17 cellular contexts compared by ENCODE assay signal in the genomic region with DNA sequence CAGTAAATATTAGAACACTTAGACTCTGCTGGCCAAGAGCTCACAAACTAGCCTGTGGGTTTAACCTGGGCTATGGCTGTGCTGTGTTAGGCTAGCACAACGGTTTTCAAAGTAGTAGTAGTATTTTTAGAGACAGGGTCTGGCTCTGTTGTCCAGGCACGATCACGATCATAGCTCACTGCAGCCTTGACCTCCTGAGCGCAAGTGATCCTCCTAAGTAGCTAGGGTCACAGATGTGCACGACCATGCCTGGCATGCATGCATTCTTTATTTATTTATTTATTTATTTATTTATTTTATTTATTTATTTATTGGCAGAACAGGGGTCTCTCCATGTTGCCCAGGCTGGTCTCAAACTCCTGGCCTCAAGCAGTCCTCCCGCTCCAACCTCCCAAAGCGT. TPM values are rescaled to one million over a fixed set of nuclear protein-coding genes. Genes with fewer than 3 reads are reported as not detected.
A peak's percentile ranks its signal among the peaks of the same experiment; 100 is the strongest.
DNase-seq lines count a peak whose midpoint lies in the region; ATAC-seq and TF ChIP-seq lines count a peak whose summit lies in the region.
"Had no signal": no experiment of that assay in that cellular context is flagged by ENCODE, and none has a peak within 500 bp of the region (broad histone marks: within the 10 kb centered on the region; RNA-seq: fewer than 3 reads in every experiment).

No MANE protein-coding gene starts in this region.

- POLR2A ChIA-PET in activated CD4-positive, alpha-beta memory T cell treated with anti-CD3 and anti-CD28 coated beads for 36 hours (lab: Charles Lee): interaction anchor here (0.6 to 1.9 kb wide), 4 partner anchors 9 to 236 kb away, joined by 3 to 12 read pairs (median 5); a partner anchor contains a TSS
- POLR2A ChIA-PET in activated CD4-positive, alpha-beta memory T cell treated with anti-CD3 and anti-CD28 coated beads, Interleukin-2, amount 10 ng/mL, durations not matched to agents 7 days and 5 days (lab: Charles Lee): interaction anchor here (0.9 to 7.7 kb wide), 7 partner anchors 8 to 149 kb away, joined by 3 to 78 read pairs (median 5); a partner anchor contains a TSS
- POLR2A ChIA-PET in CD4-positive, alpha-beta T cell (lab: Charles Lee): interaction anchor here (0.6 to 3.1 kb wide), 9 partner anchors 9 to 421 kb away, joined by 3 to 35 read pairs (median 4); a partner anchor contains a TSS
- POLR2A ChIA-PET in WTC11 (lab: Charles Lee): interaction anchor here (0.6 to 2.3 kb wide), 2 partner anchors 15 to 17 kb away, joined by 3 to 7 read pairs; no protein-coding TSS in a partner anchor

- no peaks in the 10 kb centered on the region for H3K27me3 Mint-ChIP-seq in activated CD4-positive, alpha-beta memory T cell treated with anti-CD3 and anti-CD28 coated beads for 36 hours
- no peaks in the 10 kb centered on the region for H3K27me3 Mint-ChIP-seq in activated CD4-positive, alpha-beta memory T cell treated with anti-CD3 and anti-CD28 coated beads, Interleukin-2, amount 10 ng/mL, durations not matched to agents 7 days and 5 days
- H3K27me3 Mint-ChIP-seq in CD4-positive, alpha-beta T cell: no peaks in the 10 kb centered on the region
- H3K27me3 Mint-ChIP-seq in WTC11 (ENCODE audit: low read depth): no peaks in the 10 kb centered on the region
- H3K27me3 Mint-ChIP-seq in stimulated activated naive B cell treated with anti-CD40 and anti-IgM and Interleukin-4, amounts not matched to agents 10 μg/mL and 1 μg/mL and 100 μg/mL, for 72 hours: no peaks in the 10 kb centered on the region
- H3K27me3 Mint-ChIP-seq: memory B cell, naive B cell had no signal

- H3K27ac Mint-ChIP-seq in activated CD4-positive, alpha-beta memory T cell treated with anti-CD3 and anti-CD28 coated beads for 36 hours: peak overlapping the region; percentile 75
- H3K27ac Mint-ChIP-seq in activated CD4-positive, alpha-beta memory T cell treated with anti-CD3 and anti-CD28 coated beads, Interleukin-2, amount 10 ng/mL, durations not matched to agents 7 days and 5 days: no peak overlapping the region
- H3K27ac Mint-ChIP-seq in CD4-positive, alpha-beta T cell: peak overlapping the region; percentile 10
- no peak overlapping the region for H3K27ac Mint-ChIP-seq in WTC11
- no peak overlapping the region for H3K27ac Mint-ChIP-seq in stimulated activated naive B cell treated with anti-CD40 and anti-IgM and Interleukin-4, amounts not matched to agents 10 μg/mL and 1 μg/mL and 100 μg/mL, for 72 hours
- H3K27ac Mint-ChIP-seq: memory B cell had no signal

- no peaks in the 10 kb centered on the region for H3K9me3 Mint-ChIP-seq in activated CD4-positive, alpha-beta memory T cell treated with anti-CD3 and anti-CD28 coated beads for 36 hours
- no peaks in the 10 kb centered on the region for H3K9me3 Mint-ChIP-seq in activated CD4-positive, alpha-beta memory T cell treated with anti-CD3 and anti-CD28 coated beads, Interleukin-2, amount 10 ng/mL, durations not matched to agents 7 days and 5 days
- H3K9me3 Mint-ChIP-seq in CD4-positive, alpha-beta T cell: no peaks in the 10 kb centered on the region
- H3K9me3 Mint-ChIP-seq in WTC11: no peaks in the 10 kb centered on the region
- no peaks in the 10 kb centered on the region for H3K9me3 Mint-ChIP-seq in stimulated activated naive B cell treated with anti-CD40 and anti-IgM and Interleukin-4, amounts not matched to agents 10 μg/mL and 1 μg/mL and 100 μg/mL, for 72 hours
- H3K9me3 Mint-ChIP-seq: memory B cell, naive B cell had no signal

- peaks cover 12% of the 10 kb centered on the region for H3K36me3 ChIP-seq in mucosa of stomach (ENCODE audit: control insufficient read depth, insufficient read depth, low read length)

- CTCF ChIA-PET in activated CD4-positive, alpha-beta memory T cell treated with anti-CD3 and anti-CD28 coated beads for 36 hours (lab: Charles Lee): interaction anchor here (0.6 to 5.5 kb wide), 25 partner anchors 10 to 270 kb away, joined by 3 to 79 read pairs (median 6); a partner anchor contains a TSS
- CTCF ChIA-PET in activated CD4-positive, alpha-beta memory T cell treated with anti-CD3 and anti-CD28 coated beads, Interleukin-2, amount 10 ng/mL, durations not matched to agents 7 days and 5 days (lab: Charles Lee): interaction anchor here (0.5 to 4.7 kb wide), 30 partner anchors 8 to 265 kb away, joined by 3 to 75 read pairs (median 6); a partner anchor contains a TSS
- CTCF ChIA-PET in CD4-positive, alpha-beta T cell (lab: Charles Lee): interaction anchor here (0.6 to 2.1 kb wide), 10 partner anchors 8 to 117 kb away, joined by 3 to 22 read pairs (median 4); a partner anchor contains a TSS
- CTCF ChIA-PET in WTC11 (lab: Charles Lee): interaction anchor here (0.6 to 6.9 kb wide), 53 partner anchors 9 to 546 kb away, joined by 3 to 108 read pairs (median 4); a partner anchor contains a TSS

- no peaks in the 10 kb centered on the region for H3K9me3 ChIP-seq in CD4-positive, alpha-beta T cell (ENCODE audit: control insufficient read depth, low read length)
- H3K9me3 ChIP-seq in mucosa of stomach (ENCODE audit: control insufficient read depth, low read length): no peaks in the 10 kb centered on the region
- H3K9me3 ChIP-seq: BLaER1, SK-N-SH, upper lobe of right lung had no signal

- peaks cover 15% of the 10 kb centered on the region for H3K36me3 Mint-ChIP-seq in activated CD4-positive, alpha-beta memory T cell treated with anti-CD3 and anti-CD28 coated beads for 36 hours
- H3K36me3 Mint-ChIP-seq in activated CD4-positive, alpha-beta memory T cell treated with anti-CD3 and anti-CD28 coated beads, Interleukin-2, amount 10 ng/mL, durations not matched to agents 7 days and 5 days (ENCODE audit: low read depth): peaks cover 23% of the 10 kb centered on the region
- peaks cover 47% of the 10 kb centered on the region for H3K36me3 Mint-ChIP-seq in CD4-positive, alpha-beta T cell (ENCODE audit: low read depth)
- H3K36me3 Mint-ChIP-seq in WTC11: peaks cover 15% of the 10 kb centered on the region
- H3K36me3 Mint-ChIP-seq in stimulated activated naive B cell treated with anti-CD40 and anti-IgM and Interleukin-4, amounts not matched to agents 10 μg/mL and 1 μg/mL and 100 μg/mL, for 72 hours: peaks cover 33% of the 10 kb centered on the region in 2 donors

- no peak overlapping the region for H3K4me3 Mint-ChIP-seq in activated CD4-positive, alpha-beta memory T cell treated with anti-CD3 and anti-CD28 coated beads for 36 hours
- H3K4me3 Mint-ChIP-seq in activated CD4-positive, alpha-beta memory T cell treated with anti-CD3 and anti-CD28 coated beads, Interleukin-2, amount 10 ng/mL, durations not matched to agents 7 days and 5 days: no peak overlapping the region
- H3K4me3 Mint-ChIP-seq in CD4-positive, alpha-beta T cell: no peak overlapping the region
- H3K4me3 Mint-ChIP-seq in WTC11: no peak overlapping the region
- no peak overlapping the region for H3K4me3 Mint-ChIP-seq in stimulated activated naive B cell treated with anti-CD40 and anti-IgM and Interleukin-4, amounts not matched to agents 10 μg/mL and 1 μg/mL and 100 μg/mL, for 72 hours
- H3K4me3 Mint-ChIP-seq: memory B cell had no signal

- no peak for ATAC-seq in CD4-positive, alpha-beta T cell (ENCODE audit: poor library complexity)
- ATAC-seq in WTC11 (no peak), HG02970 (IDR thresholded peaks at IDR 0.05; ENCODE audit: low FRiP score, unreplicated experiment) (no peak)
- ATAC-seq in stimulated activated naive B cell treated with anti-CD40 and anti-IgM and Interleukin-4, amounts not matched to agents 10 μg/mL and 1 μg/mL and 100 μg/mL, for 72 hours (replicated peaks): no peak

- no peaks in the 10 kb centered on the region for H3K27me3 ChIP-seq in CD4-positive, alpha-beta T cell (ENCODE audit: control insufficient read depth, insufficient read depth, low read length)
- H3K27me3 ChIP-seq in mucosa of stomach (ENCODE audit: control insufficient read depth, insufficient read depth, low read length): no peaks in the 10 kb centered on the region
- H3K27me3 ChIP-seq: BLaER1, cardiac muscle cell, upper lobe of right lung had no signal

- DNase-seq in activated CD4-positive, alpha-beta memory T cell treated with anti-CD3 and anti-CD28 coated beads for 36 hours: peak; percentile 2
- DNase-seq in activated CD4-positive, alpha-beta memory T cell treated with anti-CD3 and anti-CD28 coated beads, Interleukin-2, amount 10 ng/mL, durations not matched to agents 7 days and 5 days: no peak
- DNase-seq in CD4-positive, alpha-beta T cell: no peak
- DNase-seq in WTC11 (ENCODE audit: low spot score): no peak
- DNase-seq in putamen (ENCODE audit: low spot score): no peak
- DNase-seq in stimulated activated naive B cell treated with anti-CD40 and anti-IgM and Interleukin-4, amounts not matched to agents 10 μg/mL and 1 μg/mL and 100 μg/mL, for 72 hours: no peak
- DNase-seq: activated CD4-positive, CD25-positive, alpha-beta regulatory T cell treated with anti-CD3 and anti-CD28 coated beads, Interleukin-2, amount 50 U/mL, for 72 hours; activated gamma-delta T cell; upper lobe of right lung had no signal

- no peak overlapping the region for H3K4me3 ChIP-seq in mucosa of stomach (ENCODE audit: low read length)
- H3K4me3 ChIP-seq: BLaER1, cardiac muscle cell, upper lobe of right lung had no signal

- no peak for TF ChIP-seq CTCF in CD4-positive, alpha-beta T cell (IDR thresholded peaks at IDR 0.05)
- TF ChIP-seq CTCF in WTC11 (IDR thresholded peaks at IDR 0.05): no peak

- H3K27ac ChIP-seq in CD4-positive, alpha-beta T cell (ENCODE audit: low read depth, low read length): no peak overlapping the region
- H3K27ac ChIP-seq: BLaER1, parathyroid adenoma, upper lobe of right lung had no signal

- H3K4me1 ChIP-seq in mucosa of stomach (ENCODE audit: control insufficient read depth, insufficient read depth, low read length): peaks cover 11% of the 10 kb centered on the region

- peak overlapping the region; percentile 5 for H3K9ac ChIP-seq in mucosa of stomach (ENCODE audit: low read length)
- H3K9ac ChIP-seq: BLaER1, parathyroid adenoma, SK-N-SH had no signal

- H3K4me1 Mint-ChIP-seq in activated CD4-positive, alpha-beta memory T cell treated with anti-CD3 and anti-CD28 coated beads for 36 hours (ENCODE audit: low read depth): peaks cover 9% of the 10 kb centered on the region
- peaks cover 7% of the 10 kb centered on the region for H3K4me1 Mint-ChIP-seq in activated CD4-positive, alpha-beta memory T cell treated with anti-CD3 and anti-CD28 coated beads, Interleukin-2, amount 10 ng/mL, durations not matched to agents 7 days and 5 days
- H3K4me1 Mint-ChIP-seq in CD4-positive, alpha-beta T cell (ENCODE audit: low read depth): peaks cover 9% of the 10 kb centered on the region
- peaks cover 36% of the 10 kb centered on the region for H3K4me1 Mint-ChIP-seq in WTC11
- peaks cover 13 to 18% of the 10 kb centered on the region in 2 donors for H3K4me1 Mint-ChIP-seq in stimulated activated naive B cell treated with anti-CD40 and anti-IgM and Interleukin-4, amounts not matched to agents 10 μg/mL and 1 μg/mL and 100 μg/mL, for 72 hours

- intact Hi-C loops in activated CD4-positive, alpha-beta memory T cell treated with anti-CD3 and anti-CD28 coated beads for 36 hours (cut with micrococcal nuclease): loop anchor here (1.0 to 5.0 kb wide), 2 partner anchors 35 to 117 kb away; a partner anchor contains a TSS
- intact Hi-C loops in CD4-positive, alpha-beta T cell (cut with DNase I, micrococcal nuclease): loop anchor here (2.0 to 5.0 kb wide), 3 partner anchors 34 to 116 kb away; a partner anchor contains a TSS

RNA-seq across cellular contexts. Expression of a gene that starts 10.3 kb away (rescaled TPM):
- total RNA-seq in activated CD4-positive, alpha-beta memory T cell treated with anti-CD3 and anti-CD28 coated beads for 36 hours: 10 to 100 TPM; 53.9 to 64.5 TPM
- 10 to 100 TPM; 56.5 to 57.5 TPM for total RNA-seq in activated CD4-positive, alpha-beta memory T cell treated with anti-CD3 and anti-CD28 coated beads, Interleukin-2, amount 10 ng/mL, durations not matched to agents 7 days and 5 days
- total RNA-seq in CD4-positive, alpha-beta T cell: 10 to 100 TPM; 13.7 to 14.8 TPM
- total RNA-seq in WTC11 (2021): 66.7 to 80.5 TPM (median 69.8 TPM) in 3 replicates

RNA-seq across cellular contexts. Expression of a gene that starts 10.4 kb away (rescaled TPM):
- 10 to 100 TPM; 47.7 to 48.1 TPM for total RNA-seq in activated CD4-positive, alpha-beta memory T cell treated with anti-CD3 and anti-CD28 coated beads for 36 hours
- 10 to 100 TPM; 25.1 to 26.1 TPM for total RNA-seq in activated CD4-positive, alpha-beta memory T cell treated with anti-CD3 and anti-CD28 coated beads, Interleukin-2, amount 10 ng/mL, durations not matched to agents 7 days and 5 days
- under 1 TPM; 0.36 to 0.92 TPM for total RNA-seq in CD4-positive, alpha-beta T cell
- total RNA-seq in WTC11 (2021): 22.8 to 27.1 TPM (median 24.9 TPM) in 3 replicates

RNA-seq across cellular contexts. Expression of a gene that starts 16.7 kb away (rescaled TPM):
- 10 to 100 TPM; 41.3 to 43.3 TPM for total RNA-seq in activated CD4-positive, alpha-beta memory T cell treated with anti-CD3 and anti-CD28 coated beads for 36 hours
- total RNA-seq in activated CD4-positive, alpha-beta memory T cell treated with anti-CD3 and anti-CD28 coated beads, Interleukin-2, amount 10 ng/mL, durations not matched to agents 7 days and 5 days: 10 to 100 TPM; 26.7 to 29.7 TPM
- 10 to 100 TPM; 11.0 to 12.2 TPM for total RNA-seq in CD4-positive, alpha-beta T cell
- 35.7 to 39.7 TPM (median 37.9 TPM) in 3 replicates for total RNA-seq in WTC11 (2021)

RNA-seq across cellular contexts. Expression of a gene that starts 34.7 kb away (rescaled TPM):
- 10 to 100 TPM; 77.1 to 78.8 TPM for total RNA-seq in activated CD4-positive, alpha-beta memory T cell treated with anti-CD3 and anti-CD28 coated beads for 36 hours
- total RNA-seq in activated CD4-positive, alpha-beta memory T cell treated with anti-CD3 and anti-CD28 coated beads, Interleukin-2, amount 10 ng/mL, durations not matched to agents 7 days and 5 days: 10 to 100 TPM; 67.1 to 68.9 TPM
- total RNA-seq in CD4-positive, alpha-beta T cell: 10 to 100 TPM; 45.1 to 51.5 TPM
- total RNA-seq in WTC11 (2021): 89.3 to 108 TPM (median 90.4 TPM) in 3 replicates

Comparison
In these comparisons a context has a peak if more than half of its experiments do, and no peak if none do; other contexts are left out.
1. H3K27ac Mint-ChIP-seq: peak in activated CD4-positive, alpha-beta memory T cell treated with anti-CD3 and anti-CD28 coated beads for 36 hours (single experiment) and CD4-positive, alpha-beta T cell (single experiment); none in activated CD4-positive, alpha-beta memory T cell treated with anti-CD3 and anti-CD28 coated beads, Interleukin-2, amount 10 ng/mL, durations not matched to agents 7 days and 5 days (single experiment), WTC11 (single experiment) and stimulated activated naive B cell treated with anti-CD40 and anti-IgM and Interleukin-4, amounts not matched to agents 10 μg/mL and 1 μg/mL and 100 μg/mL, for 72 hours (single experiment).
2. RNA of a gene that starts 10.4 kb away (total RNA-seq): 47.7 to 48.1 TPM in activated CD4-positive, alpha-beta memory T cell treated with anti-CD3 and anti-CD28 coated beads for 36 hours, 25.1 to 26.1 TPM in activated CD4-positive, alpha-beta memory T cell treated with anti-CD3 and anti-CD28 coated beads, Interleukin-2, amount 10 ng/mL, durations not matched to agents 7 days and 5 days and 22.8 to 27.1 TPM in WTC11; 0.36 to 0.92 TPM in CD4-positive, alpha-beta T cell; every median in the first group is over 10 times any median in the second.